In the genomic region with DNA sequence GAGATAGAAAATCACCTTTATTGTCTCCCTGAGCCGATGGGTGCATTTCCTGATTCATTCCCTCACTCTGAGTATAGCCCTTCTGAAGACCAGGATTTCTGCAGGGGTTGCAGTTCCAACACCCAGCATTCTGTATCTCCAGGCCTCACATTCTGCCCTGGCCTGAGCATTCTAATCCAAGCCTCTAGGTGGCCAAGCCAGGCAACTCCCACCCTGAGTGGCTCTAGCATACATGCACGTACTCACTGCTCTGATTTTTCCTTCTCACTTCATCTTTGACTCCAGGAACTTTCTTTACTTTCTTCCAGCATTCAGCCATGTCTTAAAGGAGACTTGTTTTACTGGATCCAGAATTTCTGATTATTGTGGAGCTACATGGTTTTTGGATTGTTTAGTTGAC, we compare ENCODE assay signal across 8 cellular contexts.
DNase-seq lines count a peak whose midpoint lies in the region; ATAC-seq and TF ChIP-seq lines count a peak whose summit lies in the region.

No MANE protein-coding gene starts in this region.

- H3K36me3 Mint-ChIP-seq in HFFc6 (ENCODE audit: low read depth): no peaks in the 10 kb centered on the region

- no peak overlapping the region for H3K27ac Mint-ChIP-seq in HFFc6

- no peaks in the 10 kb centered on the region for H3K9me3 Mint-ChIP-seq in HFFc6

- no peak for ATAC-seq in GM21737 (IDR thresholded peaks at IDR 0.05; ENCODE audit: unreplicated experiment)

- no peak overlapping the region for H3K27ac ChIP-seq in 22Rv1

- H3K4me1 Mint-ChIP-seq in HFFc6 (ENCODE audit: low read depth): peaks cover 20% of the 10 kb centered on the region

- no peaks in the 10 kb centered on the region; the same call in 1 of the 2 replicates for H3K27me3 Mint-ChIP-seq in HFFc6 (ENCODE audit: insufficient read depth)

- TF ChIP-seq CTCF in 22Rv1 (IDR thresholded peaks at IDR 0.05) (peak; percentile 23; the same call in 1 of the 2 replicates), HFFc6 (IDR thresholded peaks at IDR 0.05) (peak; percentile 73)

- no peak overlapping the region for H3K4me3 Mint-ChIP-seq in HFFc6

- in situ Hi-C loops in T47D (cut with HindIII; ENCODE audit: low pct_unique_long_range_greater_than_20kb, low sequenced_read_pairs): no loop called here

- DNase-seq in GDM1 (lab: John Stamatoyannopoulos, UW): peak; percentile 35
- DNase-seq in HFFc6: peak; percentile 21
- peak; percentile 28 for DNase-seq in NCI-H2107 treated with DMSO at 0.1 percent for 48 hours (lab: John Stamatoyannopoulos, UW; ENCODE audit: unreplicated experiment)
- peak; percentile 2 to 47 for DNase-seq in T47D (ENCODE audit: low read depth in 1 of 2, low spot score in 1 of 2)
- peak; percentile 21 for DNase-seq in medulla oblongata (ENCODE audit: extremely low spot score)
- DNase-seq in activated CD4-positive, alpha-beta T cell treated with anti-CD3 and anti-CD28 coated beads, Interleukin-2, amount 50 U/mL, for 1 hour: no peak
